Comparison of ENCODE assay signal across 10 cellular contexts in genomic region chr2:85861180-85861579, GRCh38. TPM values are rescaled to one million over a fixed set of nuclear protein-coding genes. Genes with fewer than 3 reads are reported as not detected.
DNase-seq lines count a peak whose midpoint lies in the region; ATAC-seq, FAIRE-seq and TF ChIP-seq lines count a peak whose summit lies in the region.
"Had no signal": no experiment of that assay in that cellular context is flagged by ENCODE, and none has a peak within 500 bp of the region (broad histone marks: within the 10 kb centered on the region; RNA-seq: fewer than 3 reads in every experiment).

No MANE protein-coding gene starts in this region.

- DNase-seq in activated CD4-positive, alpha-beta T cell treated with anti-CD3 and anti-CD28 coated beads, Interleukin-2, amount 10 ng/mL, durations not matched to agents 24 days and 14 days = peak; percentile 68
- no peak for DNase-seq in activated CD4-positive, alpha-beta T cell treated with anti-CD3 and anti-CD28 coated beads for 4 hours
- no peak for DNase-seq in activated CD4-positive, alpha-beta memory T cell treated with anti-CD3 and anti-CD28 coated beads, Interleukin-2, amount 10 ng/mL, durations not matched to agents 7 days and 5 days
- DNase-seq in neuronal stem cell (ENCODE audit: low spot score) (no peak), AG08396 (ENCODE audit: low spot score) (no peak), D721Med (ENCODE audit: insufficient read length, low spot score) (no peak), foreskin fibroblast (no peak)
- DNase-seq: psoas muscle had no signal

- no peak overlapping the region for H4K8ac ChIP-seq in neuronal stem cell (ENCODE audit: low read depth, low read length)

- no peaks in the 10 kb centered on the region for H3K27me3 Mint-ChIP-seq in activated CD4-positive, alpha-beta T cell treated with anti-CD3 and anti-CD28 coated beads, Interleukin-2, amount 10 ng/mL, durations not matched to agents 24 days and 14 days
- no peaks in the 10 kb centered on the region for H3K27me3 Mint-ChIP-seq in activated CD4-positive, alpha-beta memory T cell treated with anti-CD3 and anti-CD28 coated beads, Interleukin-2, amount 10 ng/mL, durations not matched to agents 7 days and 5 days

- H2BK15ac ChIP-seq in neuronal stem cell (ENCODE audit: low read length) = no peak overlapping the region

- H2BK12ac ChIP-seq in neuronal stem cell (ENCODE audit: low read length) = no peak overlapping the region

- no CpG with 5 or more reads among the region's 1 CpG for WGBS in neuronal stem cell (ENCODE audit: extremely low coverage in 2 of 2, insufficient read length in 2 of 2, insufficient replicate concordance in 1 of 2), 2 donors

- H3K4me2 ChIP-seq in neuronal stem cell (ENCODE audit: insufficient read depth, low read length, poor library complexity, severe bottlenecking) = no peak overlapping the region

- H3K4ac ChIP-seq in neuronal stem cell (ENCODE audit: low read length) = no peak overlapping the region

- H4K91ac ChIP-seq in neuronal stem cell (ENCODE audit: low read depth, low read length, poor library complexity) = no peak overlapping the region

- no peaks in the 10 kb centered on the region for H3K9me3 Mint-ChIP-seq in activated CD4-positive, alpha-beta T cell treated with anti-CD3 and anti-CD28 coated beads, Interleukin-2, amount 10 ng/mL, durations not matched to agents 24 days and 14 days
- H3K9me3 Mint-ChIP-seq in activated CD4-positive, alpha-beta memory T cell treated with anti-CD3 and anti-CD28 coated beads, Interleukin-2, amount 10 ng/mL, durations not matched to agents 7 days and 5 days = no peaks in the 10 kb centered on the region

- TF ChIP-seq CTCF in D721Med (IDR thresholded peaks at IDR 0.05; ENCODE audit: insufficient read depth, missing control alignments) (no peak), foreskin fibroblast (IDR thresholded peaks at IDR 0.05; ENCODE audit: low read depth, low read length) (no peak)

- no peaks in the 10 kb centered on the region for H3K9me3 ChIP-seq in neuronal stem cell (replicated peaks in 1 of 2; ENCODE audit: control insufficient read depth in 2 of 2, insufficient read depth in 1 of 2, low read depth in 1 of 2, low read length in 2 of 2)
- H3K9me3 ChIP-seq: psoas muscle had no signal

- POLR2A ChIA-PET in activated CD4-positive, alpha-beta memory T cell treated with anti-CD3 and anti-CD28 coated beads, Interleukin-2, amount 10 ng/mL, durations not matched to agents 7 days and 5 days (lab: Charles Lee) = interaction anchor here (0.9 to 7.5 kb wide), 3 partner anchors 8 to 175 kb away, joined by 5 to 70 read pairs (median 8); no protein-coding TSS in a partner anchor

- peak overlapping the region; percentile 53 for H3K4me3 Mint-ChIP-seq in activated CD4-positive, alpha-beta T cell treated with anti-CD3 and anti-CD28 coated beads, Interleukin-2, amount 10 ng/mL, durations not matched to agents 24 days and 14 days
- peak overlapping the region; percentile 62 for H3K4me3 Mint-ChIP-seq in activated CD4-positive, alpha-beta memory T cell treated with anti-CD3 and anti-CD28 coated beads, Interleukin-2, amount 10 ng/mL, durations not matched to agents 7 days and 5 days

- H3K79me1 ChIP-seq in neuronal stem cell (ENCODE audit: low read depth, low read length) = no peaks in the 10 kb centered on the region

- H3K4me1 Mint-ChIP-seq in activated CD4-positive, alpha-beta T cell treated with anti-CD3 and anti-CD28 coated beads, Interleukin-2, amount 10 ng/mL, durations not matched to agents 24 days and 14 days = peaks cover 47% of the 10 kb centered on the region
- H3K4me1 Mint-ChIP-seq in activated CD4-positive, alpha-beta memory T cell treated with anti-CD3 and anti-CD28 coated beads, Interleukin-2, amount 10 ng/mL, durations not matched to agents 7 days and 5 days = peaks cover 64% of the 10 kb centered on the region

- no peak overlapping the region for H3K23ac ChIP-seq in neuronal stem cell (ENCODE audit: low read depth, low read length, poor library complexity)

- H3K9ac ChIP-seq in neuronal stem cell (ENCODE audit: low read depth, low read length, poor library complexity) = no peak overlapping the region

- CTCF ChIA-PET in activated CD4-positive, alpha-beta memory T cell treated with anti-CD3 and anti-CD28 coated beads, Interleukin-2, amount 10 ng/mL, durations not matched to agents 7 days and 5 days (lab: Charles Lee) = interaction anchor here (0.8 to 4.1 kb wide), 4 partner anchors 34 to 218 kb away, joined by 4 to 12 read pairs (median 6); no protein-coding TSS in a partner anchor

- H2BK5ac ChIP-seq in neuronal stem cell (ENCODE audit: low read length) = no peak overlapping the region

- no peak for FAIRE-seq in D721Med (lab: Jason Lieb, UNC)

- intact Hi-C loops in activated CD4-positive, alpha-beta T cell treated with anti-CD3 and anti-CD28 coated beads, Interleukin-2, amount 10 ng/mL, durations not matched to agents 24 days and 14 days (cut with micrococcal nuclease) = loop anchor here (1.0 kb wide), 1 partner anchor 8 kb away; no protein-coding TSS in a partner anchor

- H2AFZ ChIP-seq in neuronal stem cell (ENCODE audit: low read length) = peak overlapping the region; percentile 46

- H3K36me3 ChIP-seq in neuronal stem cell (replicated peaks in 1 of 2; ENCODE audit: control insufficient read depth in 2 of 2, insufficient read depth in 2 of 2, low read length in 2 of 2) = no peaks in the 10 kb centered on the region

- ATAC-seq in HG02938 (IDR thresholded peaks at IDR 0.05; ENCODE audit: unreplicated experiment) = peak; percentile 46
- ATAC-seq: psoas muscle had no signal

- peak overlapping the region; percentile 70 for H3K27ac Mint-ChIP-seq in activated CD4-positive, alpha-beta T cell treated with anti-CD3 and anti-CD28 coated beads, Interleukin-2, amount 10 ng/mL, durations not matched to agents 24 days and 14 days
- peak overlapping the region; percentile 85 for H3K27ac Mint-ChIP-seq in activated CD4-positive, alpha-beta memory T cell treated with anti-CD3 and anti-CD28 coated beads, Interleukin-2, amount 10 ng/mL, durations not matched to agents 7 days and 5 days

- no peak overlapping the region for H3K14ac ChIP-seq in neuronal stem cell (ENCODE audit: low read length)

- H3K18ac ChIP-seq in neuronal stem cell (ENCODE audit: low read length) = no peak overlapping the region

- H2BK120ac ChIP-seq in neuronal stem cell (ENCODE audit: low read depth, low read length) = no peak overlapping the region

- H2AK5ac ChIP-seq in neuronal stem cell (ENCODE audit: low read depth, low read length) = no peak overlapping the region

- peaks cover 52% of the 10 kb centered on the region for H3K36me3 Mint-ChIP-seq in activated CD4-positive, alpha-beta T cell treated with anti-CD3 and anti-CD28 coated beads, Interleukin-2, amount 10 ng/mL, durations not matched to agents 24 days and 14 days (ENCODE audit: low read depth)
- H3K36me3 Mint-ChIP-seq in activated CD4-positive, alpha-beta memory T cell treated with anti-CD3 and anti-CD28 coated beads, Interleukin-2, amount 10 ng/mL, durations not matched to agents 7 days and 5 days (ENCODE audit: low read depth) = peaks cover 72% of the 10 kb centered on the region

- peaks cover 0 to 6% of the 10 kb centered on the region in 2 donors for H3K4me1 ChIP-seq in neuronal stem cell (ENCODE audit: control insufficient read depth in 2 of 2, insufficient read depth in 1 of 2, low read depth in 1 of 2, low read length in 2 of 2)

- H3K27me3 ChIP-seq in neuronal stem cell (ENCODE audit: control insufficient read depth in 3 of 3, insufficient read depth in 3 of 3, low read depth in 1 of 3, low read length in 3 of 3) = no peaks in the 10 kb centered on the region

- no peak overlapping the region for H3K27ac ChIP-seq in neuronal stem cell (replicated peaks; ENCODE audit: low read length)
- H3K27ac ChIP-seq: psoas muscle, RWPE1 had no signal

- no peak overlapping the region for H3K4me3 ChIP-seq in neuronal stem cell (ENCODE audit: low read length in 2 of 2)
- no peak overlapping the region for H3K4me3 ChIP-seq in foreskin fibroblast (ENCODE audit: low read depth in 1 of 2, low read length in 2 of 2)
- H3K4me3 ChIP-seq: psoas muscle had no signal

RNA-seq across cellular contexts. Expression of gene ST3GAL5, which starts 27.6 kb away (rescaled TPM):
- 13.3 and 14.6 TPM in 2 replicates for total RNA-seq in activated CD4-positive, alpha-beta T cell treated with anti-CD3 and anti-CD28 coated beads, Interleukin-2, amount 10 ng/mL, durations not matched to agents 24 days and 14 days
- total RNA-seq in activated CD4-positive, alpha-beta memory T cell treated with anti-CD3 and anti-CD28 coated beads, Interleukin-2, amount 10 ng/mL, durations not matched to agents 7 days and 5 days = 10 to 100 TPM; 58.3 to 67.1 TPM
- polyA plus RNA-seq in neuronal stem cell (2013, experiment 1 of 2) = 5.0 TPM
- 5.3 TPM for polyA plus RNA-seq in neuronal stem cell (2013, experiment 2 of 2)
